Comparison of ENCODE assay signal across 27 cellular contexts in the genomic region with DNA sequence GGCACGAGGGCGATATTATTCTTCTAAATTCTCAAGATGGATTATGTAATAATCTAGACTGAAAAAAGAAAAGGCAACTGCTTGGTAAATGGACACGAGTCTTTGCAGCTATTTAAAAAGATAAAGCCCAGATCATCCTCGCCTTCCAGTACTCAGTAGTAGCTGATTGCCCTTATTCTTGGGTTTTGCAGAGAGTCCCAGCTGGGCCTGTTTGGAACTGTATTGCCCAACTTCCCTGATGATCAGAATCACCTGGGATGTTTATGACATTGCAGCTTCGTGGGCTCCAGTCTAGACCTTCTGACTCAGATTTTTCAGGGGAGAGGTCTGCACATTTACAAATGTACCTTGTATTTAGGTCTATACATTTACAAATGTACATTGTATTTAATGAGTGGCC.
"Had no signal": no experiment of that assay in that cellular context is flagged by ENCODE, and none has a peak within 500 bp of the region (broad histone marks: within the 10 kb centered on the region; RNA-seq: fewer than 3 reads in every experiment).

No MANE protein-coding gene starts in this region.

- H3K27ac ChIP-seq: brain microvascular endothelial cell, coronary artery, dorsolateral prefrontal cortex, gastroesophageal sphincter had no signal

- H3K4me1 ChIP-seq: gastroesophageal sphincter had no signal

- H3K4me1 Mint-ChIP-seq: activated CD4-positive, alpha-beta T cell treated with anti-CD3 and anti-CD28 coated beads for 36 hours; activated CD4-positive, alpha-beta T cell treated with anti-CD3 and anti-CD28 coated beads, Interleukin-2, amount 10 ng/mL, durations not matched to agents 24 days and 14 days; activated T-helper 17 cell treated with anti-CD3 and anti-CD28 coated beads, Interleukin-2, amount 50 U/mL, for 72 hours; central memory CD8-positive, alpha-beta T cell; endodermal cell; T-helper 17 cell had no signal

- H3K27me3 Mint-ChIP-seq: activated CD4-positive, alpha-beta memory T cell treated with anti-CD3 and anti-CD28 coated beads for 36 hours; activated CD4-positive, alpha-beta T cell treated with anti-CD3 and anti-CD28 coated beads for 36 hours; activated CD4-positive, alpha-beta T cell treated with anti-CD3 and anti-CD28 coated beads, Interleukin-2, amount 10 ng/mL, durations not matched to agents 24 days and 14 days; activated naive CD8-positive, alpha-beta T cell; dendritic cell treated with granulocyte-macrophage colony-stimulating factor and Interleukin-4, amounts not matched to agents 40 ng/mL and 50 ng/mL, for 4 days had no signal

- H3K36me3 Mint-ChIP-seq: activated CD4-positive, alpha-beta memory T cell treated with anti-CD3 and anti-CD28 coated beads for 36 hours; activated naive CD8-positive, alpha-beta T cell had no signal

- H3K4me3 Mint-ChIP-seq: activated CD4-positive, alpha-beta memory T cell treated with anti-CD3 and anti-CD28 coated beads for 36 hours; activated CD4-positive, alpha-beta T cell treated with anti-CD3 and anti-CD28 coated beads for 36 hours; activated CD4-positive, alpha-beta T cell treated with anti-CD3 and anti-CD28 coated beads, Interleukin-2, amount 10 ng/mL, durations not matched to agents 24 days and 14 days; activated CD8-positive, alpha-beta T cell treated with anti-CD3 and anti-CD28 coated beads, Interleukin-2, amount 10 ng/mL, durations not matched to agents 7 days and 5 days; activated naive CD8-positive, alpha-beta T cell; activated T-cell treated with anti-CD3 and anti-CD28 coated beads, Interleukin-2, amount 50 U/mL, for 4 hours; activated T-helper 17 cell treated with anti-CD3 and anti-CD28 coated beads, Interleukin-2, amount 50 U/mL, for 72 hours; central memory CD8-positive, alpha-beta T cell; dendritic cell treated with granulocyte-macrophage colony-stimulating factor and Interleukin-4, amounts not matched to agents 40 ng/mL and 50 ng/mL, for 4 days; endodermal cell; T-helper 17 cell had no signal

- H3K4me3 ChIP-seq: coronary artery, dorsolateral prefrontal cortex, gastroesophageal sphincter had no signal

- H3K9me3 ChIP-seq: gastroesophageal sphincter had no signal

- H3K9me3 Mint-ChIP-seq: activated CD4-positive, alpha-beta memory T cell treated with anti-CD3 and anti-CD28 coated beads for 36 hours; activated CD4-positive, alpha-beta T cell treated with anti-CD3 and anti-CD28 coated beads, Interleukin-2, amount 10 ng/mL, durations not matched to agents 24 days and 14 days; activated T-cell treated with anti-CD3 and anti-CD28 coated beads, Interleukin-2, amount 50 U/mL, for 4 hours; activated T-helper 17 cell treated with anti-CD3 and anti-CD28 coated beads, Interleukin-2, amount 50 U/mL, for 72 hours; central memory CD8-positive, alpha-beta T cell; dendritic cell treated with granulocyte-macrophage colony-stimulating factor and Interleukin-4, amounts not matched to agents 40 ng/mL and 50 ng/mL, for 4 days; endodermal cell had no signal

- DNase-seq: activated CD4-positive, alpha-beta memory T cell treated with anti-CD3 and anti-CD28 coated beads for 36 hours; activated CD4-positive, alpha-beta T cell treated with anti-CD3 and anti-CD28 coated beads for 36 hours; activated CD4-positive, alpha-beta T cell treated with anti-CD3 and anti-CD28 coated beads, Interleukin-2, amount 10 ng/mL, durations not matched to agents 24 days and 14 days; activated CD4-positive, CD25-positive, alpha-beta regulatory T cell; activated CD4-positive, CD25-positive, alpha-beta regulatory T cell treated with anti-CD3 and anti-CD28 coated beads, Interleukin-2, amount 50 U/mL, for 72 hours; activated CD8-positive, alpha-beta T cell treated with anti-CD3 and anti-CD28 coated beads, Interleukin-2, amount 10 ng/mL, durations not matched to agents 7 days and 5 days; activated effector memory CD4-positive, alpha-beta T cell treated with Interleukin-2 at 50 U/mL for 16 hours; activated gamma-delta T cell treated with Interleukin-2 at 50 U/mL for 16 hours; activated naive CD4-positive, alpha-beta T cell treated with anti-CD3 and anti-CD28 coated beads, Interleukin-2, amount 50 U/mL, for 16 hours; activated naive CD4-positive, alpha-beta T cell treated with Interleukin-2 at 50 U/mL for 16 hours; activated T-cell treated with anti-CD3 and anti-CD28 coated beads, Interleukin-2, amount 50 U/mL, for 4 hours; amniotic stem cell; anterior cingulate cortex; brain microvascular endothelial cell; dorsolateral prefrontal cortex; effector memory CD4-positive, alpha-beta T cell; endodermal cell; foreskin melanocyte; T-helper 1 cell; T-helper 17 cell had no signal

- H3K27ac Mint-ChIP-seq: activated CD4-positive, alpha-beta memory T cell treated with anti-CD3 and anti-CD28 coated beads for 36 hours; activated CD4-positive, alpha-beta T cell treated with anti-CD3 and anti-CD28 coated beads for 36 hours; activated CD4-positive, alpha-beta T cell treated with anti-CD3 and anti-CD28 coated beads, Interleukin-2, amount 10 ng/mL, durations not matched to agents 24 days and 14 days; activated CD8-positive, alpha-beta T cell treated with anti-CD3 and anti-CD28 coated beads, Interleukin-2, amount 10 ng/mL, durations not matched to agents 7 days and 5 days; activated naive CD8-positive, alpha-beta T cell; activated T-helper 17 cell treated with anti-CD3 and anti-CD28 coated beads, Interleukin-2, amount 50 U/mL, for 72 hours; dendritic cell treated with granulocyte-macrophage colony-stimulating factor and Interleukin-4, amounts not matched to agents 40 ng/mL and 50 ng/mL, for 4 days; endodermal cell; T-helper 17 cell had no signal

- H3K27me3 ChIP-seq: brain microvascular endothelial cell, dorsolateral prefrontal cortex, gastroesophageal sphincter had no signal

- H3K36me3 ChIP-seq: brain microvascular endothelial cell, gastroesophageal sphincter had no signal

- ATAC-seq: activated CD4-positive, alpha-beta T cell treated with anti-CD3 and anti-CD28 coated beads for 36 hours; activated CD8-positive, alpha-beta T cell treated with anti-CD3 and anti-CD28 coated beads, Interleukin-2, amount 10 ng/mL, durations not matched to agents 7 days and 5 days; activated T-cell treated with anti-CD3 and anti-CD28 coated beads, Interleukin-2, amount 50 U/mL, for 4 hours; activated T-helper 17 cell treated with anti-CD3 and anti-CD28 coated beads, Interleukin-2, amount 50 U/mL, for 72 hours; esophagus mucosa; gastroesophageal sphincter; T-helper 17 cell had no signal
